20 cellular contexts compared by ENCODE assay signal in the genomic region with DNA sequence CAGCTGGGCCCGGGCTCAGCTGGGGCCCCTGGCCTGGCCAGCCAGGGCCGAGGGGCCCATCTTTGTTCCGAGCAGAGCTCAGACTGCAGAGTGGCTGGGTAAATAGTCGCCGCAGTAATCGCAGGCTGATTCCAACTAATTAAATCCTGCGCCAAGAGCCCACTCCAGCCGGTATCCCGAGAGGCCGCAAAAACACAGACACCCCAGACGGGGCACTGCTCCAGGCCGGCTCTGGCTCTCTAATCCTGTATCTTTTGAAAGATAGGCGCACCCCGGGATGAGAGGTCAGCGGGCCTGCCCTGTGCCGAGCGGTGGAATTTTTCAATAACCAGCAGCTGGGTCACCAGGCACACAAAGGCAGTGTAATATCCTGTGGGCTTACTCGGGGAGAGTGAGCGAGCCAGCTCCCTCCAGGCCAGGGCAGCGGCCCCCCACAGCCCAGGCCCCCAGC. TPM values are rescaled to one million over a fixed set of nuclear protein-coding genes. Genes with fewer than 3 reads are reported as not detected.
DNase-seq lines count a peak whose midpoint lies in the region; ATAC-seq and TF ChIP-seq lines count a peak whose summit lies in the region.
"Had no signal": no experiment of that assay in that cellular context is flagged by ENCODE, and none has a peak within 500 bp of the region (broad histone marks: within the 10 kb centered on the region; RNA-seq: fewer than 3 reads in every experiment).

No MANE protein-coding gene starts in this region.

- peaks cover 31% of the 10 kb centered on the region for H3K27me3 ChIP-seq in ectodermal cell (ENCODE audit: control insufficient read depth, insufficient read depth, low read length, poor library complexity, severe bottlenecking)

- intact Hi-C loops in mucosa of descending colon (cut with DNase I, micrococcal nuclease): no loop called here

- H3K4me3 ChIP-seq in ectodermal cell (ENCODE audit: insufficient read depth, low read depth, low read length): no peak overlapping the region
- no peak overlapping the region for H3K4me3 ChIP-seq in mucosa of descending colon
- H3K4me3 ChIP-seq: spleen, transverse colon had no signal

- no peaks in the 10 kb centered on the region for H3K36me3 Mint-ChIP-seq in chondrocyte (ENCODE audit: low read depth)
- H3K36me3 Mint-ChIP-seq: stimulated activated memory B cell treated with anti-CD40 and anti-IgM and Interleukin-4, amounts not matched to agents 10 μg/mL and 1 μg/mL and 100 μg/mL, for 72 hours; T-cell had no signal

- H3K27ac Mint-ChIP-seq in chondrocyte (ENCODE audit: unreplicated experiment): no peak overlapping the region
- H3K27ac Mint-ChIP-seq: activated T-helper 2 cell treated with anti-CD3 and anti-CD28 coated beads, Interferon-gamma antibody, Interleukin-2, Interleukin-4, amounts not matched to agents 10 μg/mL and 5 μg/mL and 100 μg/mL, durations not matched to agents 14 hours and 24 hours and 36 hours; stimulated activated memory B cell treated with anti-CD40 and anti-IgM and Interleukin-4, amounts not matched to agents 10 μg/mL and 1 μg/mL and 100 μg/mL, for 72 hours; T-cell had no signal

- H3K4me1 ChIP-seq in ectodermal cell (ENCODE audit: control insufficient read depth, insufficient read depth, low read length): peaks cover 67% of the 10 kb centered on the region
- no peaks in the 10 kb centered on the region for H3K4me1 ChIP-seq in mucosa of descending colon (ENCODE audit: low read depth)
- H3K4me1 ChIP-seq: transverse colon had no signal

- WGBS in ectodermal cell, 2 experiments: 25 to 33% methylated on average over 20 of the region's 20 CpGs

- no peak overlapping the region for H3K4me3 Mint-ChIP-seq in chondrocyte (ENCODE audit: unreplicated experiment)
- H3K4me3 Mint-ChIP-seq: stimulated activated memory B cell treated with anti-CD40 and anti-IgM and Interleukin-4, amounts not matched to agents 10 μg/mL and 1 μg/mL and 100 μg/mL, for 72 hours; T-cell had no signal

- H3K27me3 Mint-ChIP-seq in chondrocyte (ENCODE audit: low read depth): peaks cover 21% of the 10 kb centered on the region

- ATAC-seq in mucosa of descending colon (peak; percentile 8), GM18519 (IDR thresholded peaks at IDR 0.05; ENCODE audit: low FRiP score, unreplicated experiment) (no peak)
- ATAC-seq: stimulated activated memory B cell treated with anti-CD40 and anti-IgM and Interleukin-4, amounts not matched to agents 10 μg/mL and 1 μg/mL and 100 μg/mL, for 72 hours; T-cell had no signal

- TF ChIP-seq CTCF in mucosa of descending colon (IDR thresholded peaks at IDR 0.05) (no peak), chondrocyte (IDR thresholded peaks at IDR 0.05) (no peak)

- H3K27ac ChIP-seq in ectodermal cell (ENCODE audit: insufficient read depth, low read depth, low read length, poor library complexity, severe bottlenecking): peak overlapping the region; percentile 74
- H3K27ac ChIP-seq: 22Rv1, spleen, transverse colon had no signal

- no peaks in the 10 kb centered on the region for H3K9me3 Mint-ChIP-seq in chondrocyte (ENCODE audit: low read depth)
- H3K9me3 Mint-ChIP-seq: activated T-helper 2 cell treated with anti-CD3 and anti-CD28 coated beads, Interferon-gamma antibody, Interleukin-2, Interleukin-4, amounts not matched to agents 10 μg/mL and 5 μg/mL and 100 μg/mL, durations not matched to agents 14 hours and 24 hours and 36 hours; stimulated activated memory B cell treated with anti-CD40 and anti-IgM and Interleukin-4, amounts not matched to agents 10 μg/mL and 1 μg/mL and 100 μg/mL, for 72 hours; T-cell had no signal

- DNase-seq in DMS153 treated with DMSO at 0.1 percent for 48 hours (lab: John Stamatoyannopoulos, UW; ENCODE audit: unreplicated experiment): peak; percentile 10
- DNase-seq in DMS153 (lab: John Stamatoyannopoulos, UW): no peak
- peak; percentile 27 for DNase-seq in NCI-H1092 (lab: John Stamatoyannopoulos, UW)
- DNase-seq in mucosa of descending colon: no peak
- DNase-seq in NCI-H2081 treated with DMSO at 0.1 percent for 48 hours (lab: John Stamatoyannopoulos, UW): no peak
- no peak for DNase-seq in chondrocyte (ENCODE audit: low spot score)
- DNase-seq: activated CD8-positive, alpha-beta memory T cell treated with anti-CD3 and anti-CD28 coated beads for 24 hours; caudate nucleus; KBM-7; NCI-H146; NCI-H526; spleen; T-cell; transverse colon had no signal

- H3K4me1 Mint-ChIP-seq in chondrocyte (ENCODE audit: low read depth): no peaks in the 10 kb centered on the region

- H3K9me3 ChIP-seq in ectodermal cell (ENCODE audit: control insufficient read depth, low read length): no peaks in the 10 kb centered on the region
- no peaks in the 10 kb centered on the region for H3K9me3 ChIP-seq in mucosa of descending colon
- H3K9me3 ChIP-seq: spleen, transverse colon had no signal

- H3K36me3 ChIP-seq in ectodermal cell (ENCODE audit: control insufficient read depth, insufficient read depth, low read length): no peaks in the 10 kb centered on the region
- H3K36me3 ChIP-seq in mucosa of descending colon (ENCODE audit: low read depth): no peaks in the 10 kb centered on the region
- H3K36me3 ChIP-seq: spleen, transverse colon had no signal

RNA-seq across cellular contexts. Expression of gene LMX1B, which starts 57.7 kb away (rescaled TPM):
- 15.4 TPM for polyA plus RNA-seq in ectodermal cell (2013, experiment 1 of 4)
- polyA plus RNA-seq in ectodermal cell (2013, experiment 2 of 4): 16.8 TPM
- 7.1 TPM for polyA plus RNA-seq in ectodermal cell (2013, experiment 3 of 4)
- 9.0 TPM for polyA plus RNA-seq in ectodermal cell (2013, experiment 4 of 4)
- total RNA-seq in mucosa of descending colon (under 1 TPM in 2 of 3 donors, not detected in 1; 0.14 to 0.51 TPM), chondrocyte (0.17 TPM in 1 of 3 replicates, not detected in the others)
- total RNA-seq: activated T-helper 2 cell treated with anti-CD3 and anti-CD28 coated beads, Interferon-gamma antibody, Interleukin-2, Interleukin-4, amounts not matched to agents 10 μg/mL and 5 μg/mL and 100 μg/mL, durations not matched to agents 14 hours and 24 hours and 36 hours; T-cell had no signal
- polyA plus RNA-seq: BJ had no signal

Comparison
In these comparisons a context has a peak if more than half of its experiments do, and no peak if none do; other contexts are left out.
1. DNase-seq: peak in DMS153 treated with DMSO at 0.1 percent for 48 hours (single experiment) and NCI-H1092 (single experiment); none in DMS153 (single experiment), mucosa of descending colon (0 of 3), NCI-H2081 treated with DMSO at 0.1 percent for 48 hours (single experiment) and chondrocyte (single experiment).